ENCODE assay signal across 1 cellular context in the genomic region with DNA sequence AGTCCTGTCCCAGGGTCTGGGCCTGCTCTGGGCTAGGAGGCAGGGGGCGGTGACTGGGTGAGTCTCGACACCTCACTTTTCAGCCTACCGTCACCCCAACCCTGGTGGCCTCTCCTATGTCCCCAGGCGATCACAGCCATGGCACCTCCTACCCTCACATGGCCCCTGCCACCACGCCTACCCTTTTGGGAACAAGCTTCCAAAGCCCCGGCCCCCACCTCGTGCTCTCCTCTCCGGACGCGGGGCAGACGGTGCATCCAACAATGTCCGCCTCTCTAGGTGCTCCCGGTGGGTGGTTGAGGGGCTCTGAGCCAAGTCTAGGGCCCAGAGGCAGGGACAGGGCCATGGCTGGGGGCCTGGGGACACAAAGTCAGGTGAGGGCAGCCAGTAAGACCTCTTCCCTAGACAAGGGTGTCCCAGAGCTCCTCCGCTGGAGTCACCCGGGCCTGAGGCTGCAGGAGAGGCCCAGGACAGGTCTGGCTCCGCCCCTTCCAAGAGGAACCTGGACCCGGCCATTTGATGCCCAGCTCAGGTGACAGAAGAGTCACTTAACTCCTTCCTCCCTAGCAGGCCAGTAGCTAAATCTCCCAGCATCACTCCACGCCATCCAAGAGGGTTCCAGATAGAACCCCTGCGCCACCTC.
TF ChIP-seq lines count a peak whose summit lies in the region.

A gene with protein sequence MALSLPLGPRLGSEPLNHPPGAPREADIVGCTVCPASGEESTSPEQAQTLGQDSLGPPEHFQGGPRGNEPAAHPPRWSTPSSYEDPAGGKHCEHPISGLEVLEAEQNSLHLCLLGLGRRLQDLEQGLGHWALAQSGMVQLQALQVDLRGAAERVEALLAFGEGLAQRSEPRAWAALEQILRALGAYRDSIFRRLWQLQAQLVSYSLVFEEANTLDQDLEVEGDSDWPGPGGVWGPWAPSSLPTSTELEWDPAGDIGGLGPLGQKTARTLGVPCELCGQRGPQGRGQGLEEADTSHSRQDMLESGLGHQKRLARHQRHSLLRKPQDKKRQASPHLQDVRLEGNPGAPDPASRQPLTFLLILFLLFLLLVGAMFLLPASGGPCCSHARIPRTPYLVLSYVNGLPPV (minus strand): TSS at position 478 of the 643 bp plus-strand sequence. CDS start 132 bp downstream, at position 346.

TF ChIP-seq in HCT116, 20 proteins besides CTCF, POLR2A, EP300 and RAD21 (continued from another document):
- TF ChIP-seq, protein P1, sequence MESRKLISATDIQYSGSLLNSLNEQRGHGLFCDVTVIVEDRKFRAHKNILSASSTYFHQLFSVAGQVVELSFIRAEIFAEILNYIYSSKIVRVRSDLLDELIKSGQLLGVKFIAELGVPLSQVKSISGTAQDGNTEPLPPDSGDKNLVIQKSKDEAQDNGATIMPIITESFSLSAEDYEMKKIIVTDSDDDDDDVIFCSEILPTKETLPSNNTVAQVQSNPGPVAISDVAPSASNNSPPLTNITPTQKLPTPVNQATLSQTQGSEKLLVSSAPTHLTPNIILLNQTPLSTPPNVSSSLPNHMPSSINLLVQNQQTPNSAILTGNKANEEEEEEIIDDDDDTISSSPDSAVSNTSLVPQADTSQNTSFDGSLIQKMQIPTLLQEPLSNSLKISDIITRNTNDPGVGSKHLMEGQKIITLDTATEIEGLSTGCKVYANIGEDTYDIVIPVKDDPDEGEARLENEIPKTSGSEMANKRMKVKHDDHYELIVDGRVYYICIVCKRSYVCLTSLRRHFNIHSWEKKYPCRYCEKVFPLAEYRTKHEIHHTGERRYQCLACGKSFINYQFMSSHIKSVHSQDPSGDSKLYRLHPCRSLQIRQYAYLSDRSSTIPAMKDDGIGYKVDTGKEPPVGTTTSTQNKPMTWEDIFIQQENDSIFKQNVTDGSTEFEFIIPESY (IDR thresholded peaks at IDR 0.05; ENCODE audit: extremely low read depth, insufficient replicate concordance, low read length): no peak
- no peak for TF ChIP-seq SRF (IDR thresholded peaks at IDR 0.05; ENCODE audit: low read depth)
- peak; percentile 58 for TF ChIP-seq TCF7L2 (IDR thresholded peaks at IDR 0.05; ENCODE audit: borderline replicate concordance, extremely low read depth, insufficient read depth, insufficient read length)
- no peak for TF ChIP-seq SIN3A (IDR thresholded peaks at IDR 0.05; ENCODE audit: low read depth)
- TF ChIP-seq POLR2AphosphoS5 (IDR thresholded peaks at IDR 0.05; ENCODE audit: low read depth, low read length): peak; percentile 91
- TF ChIP-seq EZH2phosphoT487 (IDR thresholded peaks at IDR 0.05; ENCODE audit: borderline replicate concordance): no peak
- TF ChIP-seq, protein P2, sequence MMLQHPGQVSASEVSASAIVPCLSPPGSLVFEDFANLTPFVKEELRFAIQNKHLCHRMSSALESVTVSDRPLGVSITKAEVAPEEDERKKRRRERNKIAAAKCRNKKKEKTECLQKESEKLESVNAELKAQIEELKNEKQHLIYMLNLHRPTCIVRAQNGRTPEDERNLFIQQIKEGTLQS (IDR thresholded peaks at IDR 0.05): no peak
- no peak for TF ChIP-seq FOSL1 (IDR thresholded peaks at IDR 0.05; ENCODE audit: low read depth)
